Comparison of ENCODE assay signal across 8 cellular contexts in the genomic region with DNA sequence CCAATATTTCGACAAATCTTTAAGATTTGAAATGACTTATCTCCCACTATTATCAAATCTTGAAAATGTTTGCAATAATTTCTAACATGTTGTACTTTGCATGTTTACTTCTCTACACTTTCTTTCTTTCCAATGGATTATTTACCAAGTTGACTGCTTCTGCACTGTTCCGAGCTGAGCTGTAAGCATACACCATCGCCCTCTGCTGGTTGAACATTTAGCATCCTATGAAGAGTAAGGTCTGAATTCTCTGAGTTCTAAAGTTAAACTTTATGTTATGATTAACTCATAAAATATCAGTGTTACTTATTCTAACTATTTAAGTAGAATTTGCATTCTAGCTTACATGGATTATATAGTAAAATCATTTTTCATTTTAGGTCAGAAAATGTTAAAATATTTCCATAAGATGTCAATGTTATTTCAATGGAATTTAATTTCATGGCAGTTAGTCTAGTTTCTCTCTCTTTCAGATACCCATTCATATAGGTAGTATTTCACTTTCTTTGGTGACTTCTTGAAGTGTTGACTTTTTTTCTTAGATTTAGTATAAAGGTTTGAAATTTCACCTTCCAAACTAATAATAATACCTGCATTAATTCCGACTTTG.
DNase-seq lines count a peak whose midpoint lies in the region; ATAC-seq and TF ChIP-seq lines count a peak whose summit lies in the region.

No MANE protein-coding gene starts in this region.

- H3K9ac ChIP-seq in Karpas-422 (ENCODE audit: low read length) = no peak overlapping the region

- H3K9me3 ChIP-seq in Karpas-422 (ENCODE audit: low read length) (no peaks in the 10 kb centered on the region), WERI-Rb-1 (ENCODE audit: severe bottlenecking) (peaks cover 3% of the 10 kb centered on the region)

- H3K9me3 Mint-ChIP-seq in activated naive CD8-positive, alpha-beta T cell treated with anti-CD3 and anti-CD28 coated beads, Interleukin-2, amount 50 U/mL, for 24 hours = peaks cover 12% of the 10 kb centered on the region
- peaks cover 8% of the 10 kb centered on the region for H3K9me3 Mint-ChIP-seq in activated naive CD8-positive, alpha-beta T cell treated with anti-CD3 and anti-CD28 coated beads for 36 hours

- no peaks in the 10 kb centered on the region for H3K79me2 ChIP-seq in Karpas-422 (ENCODE audit: low read length)

- H3K36me3 ChIP-seq in Karpas-422 (ENCODE audit: insufficient read depth, low read length) (no peaks in the 10 kb centered on the region), WERI-Rb-1 (no peaks in the 10 kb centered on the region)

- no peaks in the 10 kb centered on the region for H3K27me3 Mint-ChIP-seq in activated naive CD8-positive, alpha-beta T cell treated with anti-CD3 and anti-CD28 coated beads, Interleukin-2, amount 50 U/mL, for 24 hours
- H3K27me3 Mint-ChIP-seq in activated naive CD8-positive, alpha-beta T cell treated with anti-CD3 and anti-CD28 coated beads for 36 hours = no peaks in the 10 kb centered on the region

- H3K9me2 ChIP-seq in Karpas-422 (replicated peaks; ENCODE audit: insufficient read depth, low read length) = no peaks in the 10 kb centered on the region; the same call in 1 of the 2 replicates

- no peaks in the 10 kb centered on the region for H3K4me1 Mint-ChIP-seq in activated naive CD8-positive, alpha-beta T cell treated with anti-CD3 and anti-CD28 coated beads, Interleukin-2, amount 50 U/mL, for 24 hours
- no peaks in the 10 kb centered on the region for H3K4me1 Mint-ChIP-seq in activated naive CD8-positive, alpha-beta T cell treated with anti-CD3 and anti-CD28 coated beads for 36 hours

- no peak overlapping the region for H3K4me3 Mint-ChIP-seq in activated naive CD8-positive, alpha-beta T cell treated with anti-CD3 and anti-CD28 coated beads, Interleukin-2, amount 50 U/mL, for 24 hours
- H3K4me3 Mint-ChIP-seq in activated naive CD8-positive, alpha-beta T cell treated with anti-CD3 and anti-CD28 coated beads for 36 hours = no peak overlapping the region

- no peak for ATAC-seq in activated naive CD8-positive, alpha-beta T cell treated with anti-CD3 and anti-CD28 coated beads, Interleukin-2, amount 50 U/mL, for 24 hours
- ATAC-seq in GM21825 (IDR thresholded peaks at IDR 0.05; ENCODE audit: unreplicated experiment) = peak; percentile 70

- no peaks in the 10 kb centered on the region for H4K20me1 ChIP-seq in Karpas-422 (ENCODE audit: insufficient read depth, low read depth, low read length)

- H2AFZ ChIP-seq in Karpas-422 (ENCODE audit: low read length) = no peak overlapping the region

- no peak overlapping the region for H3K4me3 ChIP-seq in Karpas-422 (ENCODE audit: low read length)
- H3K4me3 ChIP-seq in WERI-Rb-1 (ENCODE audit: low read depth, low read length) = no peak overlapping the region

- H3K27ac Mint-ChIP-seq in activated naive CD8-positive, alpha-beta T cell treated with anti-CD3 and anti-CD28 coated beads, Interleukin-2, amount 50 U/mL, for 24 hours = no peak overlapping the region
- no peak overlapping the region for H3K27ac Mint-ChIP-seq in activated naive CD8-positive, alpha-beta T cell treated with anti-CD3 and anti-CD28 coated beads for 36 hours

- TF ChIP-seq CTCF in WERI-Rb-1 (IDR thresholded peaks at IDR 0.05; ENCODE audit: low read depth, low read length) = peak; percentile 73

- H3K36me3 Mint-ChIP-seq in activated naive CD8-positive, alpha-beta T cell treated with anti-CD3 and anti-CD28 coated beads, Interleukin-2, amount 50 U/mL, for 24 hours (ENCODE audit: low read depth) = no peaks in the 10 kb centered on the region
- no peaks in the 10 kb centered on the region for H3K36me3 Mint-ChIP-seq in activated naive CD8-positive, alpha-beta T cell treated with anti-CD3 and anti-CD28 coated beads for 36 hours

- DNase-seq in activated naive CD8-positive, alpha-beta T cell treated with anti-CD3 and anti-CD28 coated beads, Interleukin-2, amount 50 U/mL, for 24 hours = peak; percentile 16
- no peak for DNase-seq in activated naive CD8-positive, alpha-beta T cell treated with anti-CD3 and anti-CD28 coated beads for 36 hours
- DNase-seq in Karpas-422 = peak; percentile 77
- DNase-seq in WERI-Rb-1 = peak; percentile 64
- peak; percentile 26 for DNase-seq in hepatic stellate cell (ENCODE audit: low spot score)
- DNase-seq in superior temporal gyrus (ENCODE audit: extremely low spot score) = peak; percentile 47
- DNase-seq in GM19238 (ENCODE audit: insufficient read length, low spot score) = no peak

- H3K4me2 ChIP-seq in Karpas-422 (ENCODE audit: low read depth, low read length, poor library complexity, severe bottlenecking) = no peak overlapping the region

- H3K27ac ChIP-seq in Karpas-422 (ENCODE audit: low read length) (no peak overlapping the region), WERI-Rb-1 (no peak overlapping the region)

- H3K27me3 ChIP-seq in Karpas-422 (ENCODE audit: low read length) = no peaks in the 10 kb centered on the region
- no peaks in the 10 kb centered on the region for H3K27me3 ChIP-seq in WERI-Rb-1 (ENCODE audit: insufficient read depth, low read depth, severe bottlenecking)

- H3K4me1 ChIP-seq in Karpas-422 (ENCODE audit: low read length) = no peaks in the 10 kb centered on the region

Comparison
In these comparisons a context has a peak if more than half of its experiments do, and no peak if none do; other contexts are left out.
1. DNase-seq: peak in activated naive CD8-positive, alpha-beta T cell treated with anti-CD3 and anti-CD28 coated beads, Interleukin-2, amount 50 U/mL, for 24 hours (single experiment), Karpas-422 (single experiment), WERI-Rb-1 (single experiment), hepatic stellate cell (single experiment) and superior temporal gyrus (single experiment); none in activated naive CD8-positive, alpha-beta T cell treated with anti-CD3 and anti-CD28 coated beads for 36 hours (single experiment) and GM19238 (single experiment).